In the genomic region with DNA sequence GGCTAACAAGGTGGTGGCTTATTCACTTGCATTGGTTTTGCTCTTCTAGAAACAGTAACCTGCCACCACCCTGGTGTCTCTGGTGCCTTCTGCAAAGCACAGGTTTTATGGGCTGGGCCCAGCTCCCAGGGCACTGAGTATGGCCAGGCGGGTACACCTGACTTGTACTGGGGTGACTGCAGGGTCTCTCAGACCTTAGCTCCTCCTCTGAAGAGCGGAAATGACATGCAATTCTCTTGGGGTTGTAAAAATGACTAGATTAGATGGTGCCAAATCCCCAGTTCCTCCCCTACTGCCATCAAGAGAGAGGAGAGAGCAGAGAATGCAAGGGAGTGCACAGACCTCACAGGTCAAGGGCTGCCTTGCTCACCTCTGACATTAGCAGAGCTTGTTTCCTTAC, we compare ENCODE assay signal across 1 cellular context.
TF ChIP-seq lines count a peak whose summit lies in the region.

No MANE protein-coding gene starts in this region.

TF ChIP-seq in GM12878, 131 proteins besides CTCF, POLR2A, EP300 and RAD21:
- TF ChIP-seq KLF5 (IDR thresholded peaks at IDR 0.05; ENCODE audit: partially characterized antibody) (no peak), SUZ12 (IDR thresholded peaks at IDR 0.05; ENCODE audit: unreplicated experiment) (no peak), ZNF622 (IDR thresholded peaks at IDR 0.05) (no peak), SPI1 (IDR thresholded peaks at IDR 0.05; ENCODE audit: borderline replicate concordance, insufficient read depth, low read depth, low read length) (peak; percentile 41; the same call in 1 of the 2 replicates)
- TF ChIP-seq, protein P1, sequence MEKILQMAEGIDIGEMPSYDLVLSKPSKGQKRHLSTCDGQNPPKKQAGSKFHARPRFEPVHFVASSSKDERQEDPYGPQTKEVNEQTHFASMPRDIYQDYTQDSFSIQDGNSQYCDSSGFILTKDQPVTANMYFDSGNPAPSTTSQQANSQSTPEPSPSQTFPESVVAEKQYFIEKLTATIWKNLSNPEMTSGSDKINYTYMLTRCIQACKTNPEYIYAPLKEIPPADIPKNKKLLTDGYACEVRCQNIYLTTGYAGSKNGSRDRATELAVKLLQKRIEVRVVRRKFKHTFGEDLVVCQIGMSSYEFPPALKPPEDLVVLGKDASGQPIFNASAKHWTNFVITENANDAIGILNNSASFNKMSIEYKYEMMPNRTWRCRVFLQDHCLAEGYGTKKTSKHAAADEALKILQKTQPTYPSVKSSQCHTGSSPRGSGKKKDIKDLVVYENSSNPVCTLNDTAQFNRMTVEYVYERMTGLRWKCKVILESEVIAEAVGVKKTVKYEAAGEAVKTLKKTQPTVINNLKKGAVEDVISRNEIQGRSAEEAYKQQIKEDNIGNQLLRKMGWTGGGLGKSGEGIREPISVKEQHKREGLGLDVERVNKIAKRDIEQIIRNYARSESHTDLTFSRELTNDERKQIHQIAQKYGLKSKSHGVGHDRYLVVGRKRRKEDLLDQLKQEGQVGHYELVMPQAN (conservative IDR thresholded peaks at IDR 0.05), result no peak
